35 cellular contexts compared by ENCODE assay signal in genomic region chr2:66153941-66154340, GRCh38.
A peak's percentile ranks its signal among the peaks of the same experiment; 100 is the strongest.
DNase-seq lines count a peak whose midpoint lies in the region; ATAC-seq, FAIRE-seq and TF ChIP-seq lines count a peak whose summit lies in the region.
"Had no signal": no experiment of that assay in that cellular context is flagged by ENCODE, and none has a peak within 500 bp of the region (broad histone marks: within the 10 kb centered on the region; RNA-seq: fewer than 3 reads in every experiment).

No MANE protein-coding gene starts in this region.

- H3K4me2 ChIP-seq in K562 (ENCODE audit: insufficient read depth, low read length) (no peak overlapping the region), MM.1S (ENCODE audit: low read depth, low read length) (no peak overlapping the region)
- H3K4me2 ChIP-seq: A549; BLaER1; BLaER1 treated with 17β-estradiol and CSF1 and Interleukin-3, amounts not matched to agents 10 nM and 100 nM had no signal

- no peak overlapping the region for H3K4me3 Mint-ChIP-seq in WTC11
- H3K4me3 Mint-ChIP-seq: B cell; CD14-positive monocyte; CD4-positive, alpha-beta memory T cell; CD4-positive, alpha-beta T cell; CD4-positive, CD25-positive, alpha-beta regulatory T cell; CD8-positive, alpha-beta memory T cell; CD8-positive, alpha-beta T cell had no signal

- H3K27ac ChIP-seq in HEK293 (ENCODE audit: extremely low read depth, low read depth, low read length) (no peak overlapping the region), K562 (ENCODE audit: extremely low read depth, low read depth, low read length) (no peak overlapping the region), MM.1S (ENCODE audit: low read length) (no peak overlapping the region)
- H3K27ac ChIP-seq: 22Rv1; A549; BLaER1; BLaER1 treated with 17β-estradiol and CSF1 and Interleukin-3, amounts not matched to agents 10 nM and 100 nM; C4-2B had no signal

- peaks cover 51% of the 10 kb centered on the region for H3K9me3 Mint-ChIP-seq in WTC11

- no peaks in the 10 kb centered on the region for H3K9me3 ChIP-seq in HEK293 (ENCODE audit: control insufficient read depth, insufficient read depth, low read depth, low read length)
- no peaks in the 10 kb centered on the region for H3K9me3 ChIP-seq in K562 (replicated peaks; ENCODE audit: control insufficient read depth, insufficient read depth, low read depth, low read length)
- H3K9me3 ChIP-seq in MM.1S (replicated peaks; ENCODE audit: insufficient read depth, low read length): no peaks in the 10 kb centered on the region
- H3K9me3 ChIP-seq: BE2C had no signal

- CTCF ChIA-PET in HEK293 (lab: Yijun Ruan, JAX) (interaction anchor here (0.6 to 0.7 kb wide), 2 partner anchors 414 to 426 kb away, joined by 4 read pairs; no protein-coding TSS in a partner anchor), WTC11 (lab: Charles Lee) (no interaction called here), K562 (lab: Yijun Ruan, JAX; ENCODE audit: low intra/inter-chr PET ratio) (no interaction called here)

- ATAC-seq in WTC11 (no peak), K562 (no peak), HG02623 (IDR thresholded peaks at IDR 0.05; ENCODE audit: unreplicated experiment) (no peak)
- ATAC-seq: A549; CD8-positive, alpha-beta T cell had no signal

- BruUV-seq in K562 (replicated peaks; lab: Mats Ljungman, UMichigan): no TSS peak

- TF ChIP-seq RAD21 in K562 (CRISPR knock-in tag; conservative IDR thresholded peaks at IDR 0.05 in 1 of 2, IDR thresholded peaks at IDR 0.05 in 1 of 2): no peak

- TF ChIP-seq EP300 in K562 (IDR thresholded peaks at IDR 0.05; ENCODE audit: low read length): no peak

- intact Hi-C loops in K562 (cut with micrococcal nuclease): no loop called here

- no peaks in the 10 kb centered on the region for H3K36me3 ChIP-seq in HEK293 (ENCODE audit: control insufficient read depth in 2 of 2, insufficient read depth in 1 of 2, low read length in 2 of 2)
- no peaks in the 10 kb centered on the region for H3K36me3 ChIP-seq in K562 (ENCODE audit: control insufficient read depth, insufficient read depth, low read length)
- H3K36me3 ChIP-seq in MM.1S (replicated peaks; ENCODE audit: insufficient read depth, low read length): no peaks in the 10 kb centered on the region
- H3K36me3 ChIP-seq: BE2C; BLaER1; BLaER1 treated with 17β-estradiol and CSF1 and Interleukin-3, amounts not matched to agents 10 nM and 100 nM had no signal

- H3K27me3 Mint-ChIP-seq in WTC11 (ENCODE audit: low read depth): no peaks in the 10 kb centered on the region
- H3K27me3 Mint-ChIP-seq: B cell; CD4-positive, alpha-beta memory T cell; CD4-positive, alpha-beta T cell; CD4-positive, CD25-positive, alpha-beta regulatory T cell; CD8-positive, alpha-beta memory T cell had no signal

- H3K36me3 Mint-ChIP-seq in WTC11: peaks cover 33% of the 10 kb centered on the region
- H3K36me3 Mint-ChIP-seq: CD14-positive monocyte; CD4-positive, alpha-beta memory T cell; CD4-positive, CD25-positive, alpha-beta regulatory T cell; CD8-positive, alpha-beta memory T cell; CD8-positive, alpha-beta T cell had no signal

- DNase-seq in WTC11 (ENCODE audit: low spot score) (no peak), K562 (ENCODE audit: extremely low read depth in 1 of 4, low spot score in 3 of 4) (no peak), MM.1S (no peak)
- no peak for DNase-seq in activated CD8-positive, alpha-beta memory T cell treated with anti-CD3 and anti-CD28 coated beads for 24 hours
- DNase-seq: 8988T; ACHN; AML-193; BE2C; C1 segment of cervical spinal cord; Caco-2; Calu3; CD4-positive, alpha-beta memory T cell; CD4-positive, alpha-beta T cell; CD4-positive, CD25-positive, alpha-beta regulatory T cell; CD8-positive, alpha-beta memory T cell; CD8-positive, alpha-beta T cell; COR-L47; DMS 273 treated with DMSO at 0.1 percent for 48 hours; DMS153; DMS53; DMS79; DMS79 treated with DMSO at 0.1 percent for 48 hours; DND-41; EL had no signal

- no peaks in the 10 kb centered on the region for H3K9me2 ChIP-seq in MM.1S (replicated peaks; ENCODE audit: insufficient read depth, low read length)

- H3F3A ChIP-seq in MM.1S (ENCODE audit: insufficient read depth, low read length): no peaks in the 10 kb centered on the region

- TF ChIP-seq POLR2A in K562 (conservative IDR thresholded peaks at IDR 0.05): no peak

- H3K79me2 ChIP-seq in K562 (ENCODE audit: control insufficient read depth, insufficient read depth, low read length) (no peaks in the 10 kb centered on the region), MM.1S (ENCODE audit: low read length) (no peaks in the 10 kb centered on the region)

- 0% methylated on average over 1 of the region's 1 CpG for WGBS in K562 (ENCODE audit: insufficient coverage, low coverage, missing lambda C conversion rate)

- FAIRE-seq in K562 (lab: Jason Lieb, UNC): no peak
- FAIRE-seq: A204.1, A549, D721Med had no signal

- H3K4me1 ChIP-seq in HEK293 (ENCODE audit: control insufficient read depth, insufficient read depth, low read length): no peaks in the 10 kb centered on the region
- H3K4me1 ChIP-seq in K562 (replicated peaks in 1 of 2; ENCODE audit: control insufficient read depth in 2 of 2, insufficient read depth in 2 of 2, low read length in 2 of 2): no peaks in the 10 kb centered on the region
- H3K4me1 ChIP-seq in MM.1S (ENCODE audit: low read length): no peaks in the 10 kb centered on the region
- H3K4me1 ChIP-seq: A549, BE2C, BLaER1, Caco-2 had no signal

- no peak overlapping the region for H3K9ac ChIP-seq in K562 (ENCODE audit: insufficient read depth in 1 of 2, low read depth in 2 of 2, low read length in 2 of 2)
- H3K9ac ChIP-seq in MM.1S (ENCODE audit: low read length): no peak overlapping the region
- H3K9ac ChIP-seq: BLaER1; BLaER1 treated with 17β-estradiol and CSF1 and Interleukin-3, amounts not matched to agents 10 nM and 100 nM had no signal

- TF ChIP-seq CTCF in HEK293 (tag by site-specific recombination; IDR thresholded peaks at IDR 0.05) (no peak), WTC11 (IDR thresholded peaks at IDR 0.05) (no peak), K562 (IDR thresholded peaks at IDR 0.05 in 2 of 3, conservative IDR thresholded peaks at IDR 0.05 in 1 of 3; ENCODE audit: insufficient read depth in 2 of 3, low read depth in 1 of 3, low read length in 3 of 3) (no peak), MM.1S (IDR thresholded peaks at IDR 0.05; ENCODE audit: low read length) (no peak)

- in situ Hi-C loops in K562 (cut with MboI): no loop called here

- H4K20me1 ChIP-seq in K562 (replicated peaks; ENCODE audit: control insufficient read depth, insufficient read depth, low read length) (no peaks in the 10 kb centered on the region), MM.1S (ENCODE audit: insufficient read depth, low read length) (no peaks in the 10 kb centered on the region)
- H4K20me1 ChIP-seq: BLaER1; BLaER1 treated with 17β-estradiol and CSF1 and Interleukin-3, amounts not matched to agents 10 nM and 100 nM had no signal

- H3K4me3 ChIP-seq in HEK293 (ENCODE audit: low read depth, low read length) (no peak overlapping the region), K562 (no peak overlapping the region), MM.1S (ENCODE audit: low read length) (no peak overlapping the region)
- H3K4me3 ChIP-seq: A549; BLaER1; BLaER1 treated with 17β-estradiol and CSF1 and Interleukin-3, amounts not matched to agents 10 nM and 100 nM had no signal

- H3K4me1 Mint-ChIP-seq in WTC11: no peaks in the 10 kb centered on the region
- H3K4me1 Mint-ChIP-seq: B cell; CD4-positive, alpha-beta memory T cell; CD4-positive, CD25-positive, alpha-beta regulatory T cell; CD8-positive, alpha-beta memory T cell had no signal

- no peak overlapping the region for H2AFZ ChIP-seq in K562 (ENCODE audit: low read depth, low read length)
- H2AFZ ChIP-seq in MM.1S (ENCODE audit: low read length): no peak overlapping the region

- POLR2A ChIA-PET in HEK293 (lab: Yijun Ruan, JAX) (no interaction called here), WTC11 (lab: Charles Lee) (no interaction called here), K562 (lab: Yijun Ruan, JAX) (no interaction called here)

- H3K27me3 ChIP-seq in K562 (ENCODE audit: control insufficient read depth in 2 of 2, insufficient read depth in 2 of 2, low read length in 2 of 2) (no peaks in the 10 kb centered on the region), MM.1S (replicated peaks; ENCODE audit: insufficient read depth, low read length) (no peaks in the 10 kb centered on the region)
- H3K27me3 ChIP-seq: BE2C; BLaER1; BLaER1 treated with 17β-estradiol and CSF1 and Interleukin-3, amounts not matched to agents 10 nM and 100 nM had no signal

- H3K27ac Mint-ChIP-seq in WTC11: no peak overlapping the region
- H3K27ac Mint-ChIP-seq: B cell; CD14-positive monocyte; CD4-positive, alpha-beta memory T cell; CD4-positive, alpha-beta T cell; CD4-positive, CD25-positive, alpha-beta regulatory T cell; CD8-positive, alpha-beta memory T cell; CD8-positive, alpha-beta T cell had no signal

- H3K9me1 ChIP-seq in K562 (ENCODE audit: control insufficient read depth, insufficient read depth, low read length): no peaks in the 10 kb centered on the region

TF ChIP-seq in HEK293, 187 proteins besides CTCF, POLR2A, EP300 and RAD21 (continues in another document):
- TF ChIP-seq PRDM1 (tag by site-specific recombination; IDR thresholded peaks at IDR 0.05): no peak
- no peak for TF ChIP-seq ZNF248 (tag by site-specific recombination; IDR thresholded peaks at IDR 0.05)
- peak; percentile 100 for TF ChIP-seq ZNF791 (tag by site-specific recombination; IDR thresholded peaks at IDR 0.05)
- no peak for TF ChIP-seq ZNF354C (tag by site-specific recombination; IDR thresholded peaks at IDR 0.05; ENCODE audit: borderline replicate concordance, low read depth)
- no peak for TF ChIP-seq GLIS1 (tag by site-specific recombination; IDR thresholded peaks at IDR 0.05)
- TF ChIP-seq ZNF48 (tag by site-specific recombination; IDR thresholded peaks at IDR 0.05): no peak

TF ChIP-seq in WTC11, 78 proteins besides CTCF, POLR2A, EP300 and RAD21:
- TF ChIP-seq ZNF317 (CRISPR knock-in tag; IDR thresholded peaks at IDR 0.05; ENCODE audit: borderline replicate concordance, low read depth): peak; percentile 62; the same call in 1 of the 2 replicates
- no peak for TF ChIP-seq JAZF1 (CRISPR knock-in tag; IDR thresholded peaks at IDR 0.05)

TF ChIP-seq in K562, 482 proteins besides CTCF, POLR2A, EP300 and RAD21 (continues in another document):
- TF ChIP-seq ZNF280B (CRISPR knock-in tag; IDR thresholded peaks at IDR 0.05): 0 out of 2 replicates have a peak, but pooled peaks have one; percentile 9
- TF ChIP-seq HDAC2 (IDR thresholded peaks at IDR 0.05): no peak
- TF ChIP-seq TRIM28 (IDR thresholded peaks at IDR 0.05): 0 out of 2 replicates have a peak, but pooled peaks have one; percentile 30

Comparison
In these comparisons a context has a peak if more than half of its experiments do, and no peak if none do; other contexts are left out.
1. Of the 44 proteins assayed by ChIP-seq in both K562 and HEK293: peak only in K562: TRIM28; only in HEK293: SETDB1; in both: none; in neither: 42.